8 cellular contexts compared by ENCODE assay signal in genomic region chr15:55289573-55290360, GRCh38. TPM values are rescaled to one million over a fixed set of nuclear protein-coding genes. Genes with fewer than 3 reads are reported as not detected.
DNase-seq lines count a peak whose midpoint lies in the region; ATAC-seq lines count a peak whose summit lies in the region.

Gene RAB27A (minus strand): TSS chr15:55289813. CDS start chr15:55234934, 54,879 bp downstream.

- DNase-seq in NCI-H524 (lab: John Stamatoyannopoulos, UW), result peak; percentile 42 to 74
- DNase-seq in NCI-H524 treated with DMSO at 0.1 percent for 48 hours (lab: John Stamatoyannopoulos, UW), result no peak
- peak; percentile 49 for DNase-seq in NCI-H2171 treated with DMSO at 0.1 percent for 48 hours (lab: John Stamatoyannopoulos, UW)
- peak; percentile 78 for DNase-seq in activated CD4-positive, alpha-beta T cell treated with anti-CD3 and anti-CD28 coated beads, Interleukin-2, amount 50 U/mL, for 4 hours
- DNase-seq in dermis microvascular lymphatic vessel endothelial cell (ENCODE audit: low read depth in 2 of 2), result peak; percentile 31 to 74
- peak; percentile 63 to 75 for DNase-seq in lung microvascular endothelial cell (ENCODE audit: low read depth in 2 of 2)
- DNase-seq in stimulated activated CD8-positive, alpha-beta memory T cell treated with anti-CD3 and anti-CD28 coated beads, Interleukin-12 subunit alpha, Interleukin-12 subunit beta, amount 100 ng/mL, for 24 hours (ENCODE audit: extremely low read depth), result peak; percentile 68

- ATAC-seq in HG02840 (IDR thresholded peaks at IDR 0.05; ENCODE audit: low FRiP score, unreplicated experiment), result peak; percentile 65

RNA-seq across cellular contexts. Expression of gene RAB27A, which starts in this region (rescaled TPM):
- total RNA-seq in dermis microvascular lymphatic vessel endothelial cell, result 6.2 and 6.8 TPM in 2 replicates
- 6.1 and 9.5 TPM in 2 replicates for total RNA-seq in lung microvascular endothelial cell
